Comparison of ENCODE assay signal across 7 cellular contexts in the genomic region with DNA sequence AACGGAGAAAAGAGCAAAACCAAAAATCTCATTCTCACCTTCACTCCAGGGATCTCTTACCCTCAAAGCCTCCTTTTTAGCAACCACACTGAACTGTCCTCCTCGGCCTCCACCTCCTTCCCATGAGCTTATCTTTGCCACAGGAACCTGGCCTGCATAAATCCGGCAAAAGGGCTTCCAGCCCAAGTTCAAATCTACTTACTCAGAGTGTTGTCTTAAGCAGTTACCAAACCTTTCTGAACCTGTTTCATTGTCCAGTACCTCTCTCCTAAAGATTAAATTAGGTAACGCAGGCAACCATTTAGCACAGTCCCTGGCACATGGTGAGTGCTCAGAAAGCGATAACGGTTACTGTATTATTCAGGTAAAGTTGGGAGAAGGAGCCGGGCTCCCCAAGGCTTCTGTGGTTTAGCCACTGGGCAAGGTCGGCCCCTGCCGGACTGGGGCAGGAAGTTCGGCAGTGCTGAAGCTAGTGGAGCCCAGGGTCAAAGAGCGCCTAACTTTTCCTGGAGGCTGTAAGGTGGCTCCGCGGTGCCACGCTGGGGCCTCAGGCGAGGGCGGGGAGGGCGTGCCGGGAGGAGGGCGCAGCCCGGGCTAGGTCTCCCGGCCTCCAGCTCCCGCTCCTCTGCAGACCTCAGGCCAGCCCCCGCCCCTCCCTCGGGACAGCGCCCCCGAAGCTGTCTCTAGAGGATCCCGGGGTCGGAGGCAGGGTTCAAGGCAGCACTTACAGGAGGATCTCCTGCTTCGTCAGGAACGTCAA. TPM values are rescaled to one million over a fixed set of nuclear protein-coding genes. Genes with fewer than 3 reads are reported as not detected.
DNase-seq lines count a peak whose midpoint lies in the region; TF ChIP-seq lines count a peak whose summit lies in the region.

No MANE protein-coding gene starts in this region.

- H3K36me3 Mint-ChIP-seq in H9 (ENCODE audit: insufficient read depth in 1 of 3, low read depth in 3 of 3), result peaks cover 16 to 31% (median 26%) of the 10 kb centered on the region in 3 experiments

- H2BK5ac ChIP-seq in H9 (ENCODE audit: insufficient read length, low read length) (no peak overlapping the region), mesenchymal stem cell (ENCODE audit: low read depth, low read length, poor library complexity, severe bottlenecking) (no peak overlapping the region)

- H2AFZ ChIP-seq in H9 (ENCODE audit: low read length), result peak overlapping the region; percentile 72
- H2AFZ ChIP-seq in mesenchymal stem cell (ENCODE audit: low read depth, low read length), result peak overlapping the region; percentile 74

- no peak overlapping the region for H3K23ac ChIP-seq in H9 (ENCODE audit: insufficient read length, low read depth, low read length)
- H3K23ac ChIP-seq in mesenchymal stem cell (ENCODE audit: low read length in 2 of 2), result no peak overlapping the region

- peaks cover 33 to 53% of the 10 kb centered on the region in 2 experiments for H3K36me3 ChIP-seq in mesenchymal stem cell (ENCODE audit: control insufficient read depth in 1 of 2, insufficient read depth in 2 of 2, low read depth in 1 of 2, low read length in 2 of 2)

- H2BK12ac ChIP-seq in H9 (ENCODE audit: insufficient read length, low read depth, low read length) (no peak overlapping the region), mesenchymal stem cell (ENCODE audit: low read length in 2 of 2) (peak overlapping the region; percentile 47 to 62)

- H3K27ac ChIP-seq in H9 (ENCODE audit: insufficient read length, low read depth, low read length) (no peak overlapping the region), mesenchymal stem cell (ENCODE audit: low read length, poor library complexity, severe bottlenecking) (peak overlapping the region; percentile 77)

- TF ChIP-seq CTCF in GM12865 (IDR thresholded peaks at IDR 0.05; ENCODE audit: insufficient read depth, low read depth, low read length, missing control alignments), result peak; percentile 39
- TF ChIP-seq CTCF in H9 (conservative IDR thresholded peaks at IDR 0.05), result peak; percentile 71

- H3K23me2 ChIP-seq in H9 (ENCODE audit: insufficient read length, low read depth, low read length, poor library complexity, severe bottlenecking), result peaks cover 12% of the 10 kb centered on the region

- peaks cover 1% of the 10 kb centered on the region; the same call in 1 of the 2 replicates for H3K27me3 Mint-ChIP-seq in H9 (ENCODE audit: low read depth)

- H3K4me1 Mint-ChIP-seq in H9, result peaks cover 15 to 16% of the 10 kb centered on the region in 2 experiments

- H2BK120ac ChIP-seq in H9 (ENCODE audit: low read depth, low read length, poor library complexity, severe bottlenecking) (no peak overlapping the region), mesenchymal stem cell (ENCODE audit: low read depth, low read length) (peak overlapping the region; percentile 36)

- H3K4me1 ChIP-seq in H9 (ENCODE audit: insufficient read depth, low read length) (no peaks in the 10 kb centered on the region; the same call in 1 of the 2 replicates), mesenchymal stem cell (ENCODE audit: control insufficient read depth, insufficient read depth, low read depth, low read length) (peaks cover 12% of the 10 kb centered on the region)

- H3T11ph ChIP-seq in H9 (ENCODE audit: low read length), result no peak overlapping the region

- H3K4me3 ChIP-seq in GM12865 (ENCODE audit: low read depth, low read length) (peak overlapping the region; percentile 67), mesenchymal stem cell (ENCODE audit: insufficient read depth in 1 of 2, low read depth in 1 of 2, low read length in 2 of 2) (peak overlapping the region; percentile 65 to 80)

- H3K56ac ChIP-seq in H9 (ENCODE audit: insufficient read length, low read depth, low read length), result no peak overlapping the region

- no peaks in the 10 kb centered on the region for H4K20me1 ChIP-seq in H9 (ENCODE audit: control insufficient read depth, insufficient read depth, insufficient read length)

- H3K14ac ChIP-seq in H9 (ENCODE audit: insufficient read depth, low read length) (no peak overlapping the region), mesenchymal stem cell (ENCODE audit: low read length in 2 of 2) (peak overlapping the region in 1 of 2 experiments; percentile 88)

- H3K79me2 ChIP-seq in H9 (ENCODE audit: insufficient read depth, low read length), result no peaks in the 10 kb centered on the region

- H3K4ac ChIP-seq in H9 (ENCODE audit: low read depth, low read length), result no peak overlapping the region
- peak overlapping the region; percentile 53 to 88 for H3K4ac ChIP-seq in mesenchymal stem cell (ENCODE audit: low read depth in 1 of 2, low read length in 2 of 2)

- DNase-seq in GM12865 (ENCODE audit: low read depth) (peak; percentile 79), H9 (peak; percentile 78), LoVo (ENCODE audit: low spot score) (peak; percentile 83), mesenchymal stem cell (peak; percentile 59)
- DNase-seq in activated CD4-positive, alpha-beta T cell treated with anti-CD3 and anti-CD28 coated beads for 1 hour, result peak; percentile 38
- DNase-seq in effector CD4-positive, alpha-beta T cell, result peak; percentile 22
- DNase-seq in stimulated activated CD8-positive, alpha-beta memory T cell treated with anti-CD3 and anti-CD28 coated beads, Interleukin-4, amount 100 ng/mL, for 48 hours, result peak; percentile 80

- no CpG with 5 or more reads among the region's 30 CpGs for WGBS in H9 (ENCODE audit: extremely low coverage, insufficient read length, low lambda C conversion rate)
- 7% methylated on average over 24 of the region's 30 CpGs for WGBS in mesenchymal stem cell

- H3K4me2 ChIP-seq in H9 (ENCODE audit: insufficient read depth, insufficient read length, low read length), result peak overlapping the region; percentile 96
- peak overlapping the region; percentile 82 for H3K4me2 ChIP-seq in mesenchymal stem cell (ENCODE audit: low read length, poor library complexity, severe bottlenecking)

- H3K27ac Mint-ChIP-seq in H9, result no peak overlapping the region

- H3K4me3 Mint-ChIP-seq in H9, result peak overlapping the region; percentile 76 to 81

- no peaks in the 10 kb centered on the region for H3K9me3 ChIP-seq in H9 (ENCODE audit: control insufficient read depth, low read depth, low read length)
- H3K9me3 ChIP-seq in mesenchymal stem cell (ENCODE audit: control insufficient read depth, low read length), result no peaks in the 10 kb centered on the region

- H4K8ac ChIP-seq in H9 (replicated peaks; ENCODE audit: insufficient read length, low read depth, low read length) (no peak overlapping the region), mesenchymal stem cell (ENCODE audit: low read length) (peak overlapping the region; percentile 12)

- H2AK5ac ChIP-seq in H9 (ENCODE audit: insufficient read length, low read length) (no peak overlapping the region), mesenchymal stem cell (ENCODE audit: low read length, severe bottlenecking) (no peak overlapping the region)

- no peak overlapping the region for H2BK15ac ChIP-seq in H9 (ENCODE audit: low read depth, low read length)
- H2BK15ac ChIP-seq in mesenchymal stem cell (ENCODE audit: low read depth, poor library complexity, severe bottlenecking), result no peak overlapping the region

- no peaks in the 10 kb centered on the region for H3K9me3 Mint-ChIP-seq in H9

- peak overlapping the region; percentile 34 for H3K9ac ChIP-seq in H9 (ENCODE audit: extremely low read depth, insufficient read length, low read length)
- peak overlapping the region; percentile 96 for H3K9ac ChIP-seq in mesenchymal stem cell (ENCODE audit: low read length)

- H2BK20ac ChIP-seq in H9 (ENCODE audit: low read depth, low read length, poor library complexity, severe bottlenecking), result no peak overlapping the region

- H3K27me3 ChIP-seq in H9 (ENCODE audit: insufficient read depth, low read length), result no peaks in the 10 kb centered on the region
- H3K27me3 ChIP-seq in mesenchymal stem cell (ENCODE audit: control insufficient read depth in 1 of 2, insufficient read depth in 1 of 2, low read length in 2 of 2), result no peaks in the 10 kb centered on the region

- H3K18ac ChIP-seq in H9 (ENCODE audit: insufficient read length, low read depth, low read length) (no peak overlapping the region), mesenchymal stem cell (ENCODE audit: low read depth in 1 of 2, low read length in 2 of 2) (peak overlapping the region; percentile 75 to 89)

- H3K79me1 ChIP-seq in H9 (ENCODE audit: insufficient read depth, low read depth, low read length, poor library complexity, severe bottlenecking), result no peaks in the 10 kb centered on the region
- peaks cover 15% of the 10 kb centered on the region for H3K79me1 ChIP-seq in mesenchymal stem cell (replicated peaks; ENCODE audit: low read length, poor library complexity, severe bottlenecking)

- H4K91ac ChIP-seq in H9 (ENCODE audit: insufficient read length, low read depth, low read length) (no peak overlapping the region), mesenchymal stem cell (ENCODE audit: low read length) (peak overlapping the region; percentile 52)

- no peak overlapping the region for H4K5ac ChIP-seq in H9 (ENCODE audit: insufficient read length, low read depth, low read length)

RNA-seq across cellular contexts. Expression of gene CIB1, which starts 0.6 kb away (rescaled TPM):
- 23.0 and 27.8 TPM in 2 replicates for total RNA-seq in H9 (2021)
- polyA plus RNA-seq in mesenchymal stem cell (2013, experiment 1 of 2), result 90.2 TPM
- 93.4 TPM for polyA plus RNA-seq in mesenchymal stem cell (2013, experiment 2 of 2)

RNA-seq across cellular contexts. Expression of gene GDPGP1, which starts 0.9 kb away (rescaled TPM):
- total RNA-seq in H9 (2021), result 6.7 and 9.7 TPM in 2 replicates
- 1.1 TPM for polyA plus RNA-seq in mesenchymal stem cell (2013, experiment 1 of 2)
- 1.0 TPM for polyA plus RNA-seq in mesenchymal stem cell (2013, experiment 2 of 2)

RNA-seq across cellular contexts. Expression of gene TTLL13, which starts 16.2 kb away (rescaled TPM):
- total RNA-seq in H9 (2021), result not detected in 2 replicates
- 0.04 TPM for polyA plus RNA-seq in mesenchymal stem cell (2013, experiment 1 of 2)
- polyA plus RNA-seq in mesenchymal stem cell (2013, experiment 2 of 2), result 0.11 TPM

RNA-seq across cellular contexts. Expression of gene SEMA4B, which starts 32.0 kb away (rescaled TPM):
- 32.5 and 33.2 TPM in 2 replicates for total RNA-seq in H9 (2021)
- 21.4 TPM for polyA plus RNA-seq in mesenchymal stem cell (2013, experiment 1 of 2)
- 22.7 TPM for polyA plus RNA-seq in mesenchymal stem cell (2013, experiment 2 of 2)

RNA-seq across cellular contexts. Expression of gene NGRN, which starts 32.4 kb away (rescaled TPM):
- 79.2 and 80.2 TPM in 2 replicates for total RNA-seq in H9 (2021)
- 59.1 TPM for polyA plus RNA-seq in mesenchymal stem cell (2013, experiment 1 of 2)
- 58.8 TPM for polyA plus RNA-seq in mesenchymal stem cell (2013, experiment 2 of 2)

Comparison
In these comparisons a context has a peak if more than half of its experiments do, and no peak if none do; other contexts are left out.
1. DNase-seq: peak in every context shown above with its lines; median percentile 83 in LoVo; 80 in stimulated activated CD8-positive, alpha-beta memory T cell treated with anti-CD3 and anti-CD28 coated beads, Interleukin-4, amount 100 ng/mL, for 48 hours; 79 in GM12865; 78 in H9; 59 in mesenchymal stem cell; 38 in activated CD4-positive, alpha-beta T cell treated with anti-CD3 and anti-CD28 coated beads for 1 hour; 22 in effector CD4-positive, alpha-beta T cell.